Comparison of ENCODE assay signal across 1 cellular context in the genomic region with DNA sequence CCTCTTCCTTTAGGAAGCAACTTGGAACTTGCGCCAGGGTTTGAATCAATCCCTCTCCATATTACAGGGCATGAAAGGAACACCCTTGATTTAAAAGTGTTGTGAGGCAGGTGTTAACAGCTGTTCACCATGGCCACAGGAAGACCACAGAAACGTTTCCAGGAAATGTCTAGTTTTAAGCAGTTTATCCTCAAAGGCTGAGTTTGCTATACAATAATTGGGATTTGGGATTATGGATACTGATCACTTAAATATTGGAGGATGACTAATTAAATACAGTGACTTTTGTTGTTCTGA.
TF ChIP-seq lines count a peak whose summit lies in the region.

No MANE protein-coding gene starts in this region.

TF ChIP-seq in GM12878, 131 proteins besides CTCF, POLR2A, EP300 and RAD21:
- TF ChIP-seq, protein P1, sequence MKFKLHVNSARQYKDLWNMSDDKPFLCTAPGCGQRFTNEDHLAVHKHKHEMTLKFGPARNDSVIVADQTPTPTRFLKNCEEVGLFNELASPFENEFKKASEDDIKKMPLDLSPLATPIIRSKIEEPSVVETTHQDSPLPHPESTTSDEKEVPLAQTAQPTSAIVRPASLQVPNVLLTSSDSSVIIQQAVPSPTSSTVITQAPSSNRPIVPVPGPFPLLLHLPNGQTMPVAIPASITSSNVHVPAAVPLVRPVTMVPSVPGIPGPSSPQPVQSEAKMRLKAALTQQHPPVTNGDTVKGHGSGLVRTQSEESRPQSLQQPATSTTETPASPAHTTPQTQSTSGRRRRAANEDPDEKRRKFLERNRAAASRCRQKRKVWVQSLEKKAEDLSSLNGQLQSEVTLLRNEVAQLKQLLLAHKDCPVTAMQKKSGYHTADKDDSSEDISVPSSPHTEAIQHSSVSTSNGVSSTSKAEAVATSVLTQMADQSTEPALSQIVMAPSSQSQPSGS (IDR thresholded peaks at IDR 0.05; ENCODE audit: low read length): no peak
- TF ChIP-seq SUPT20H (IDR thresholded peaks at IDR 0.05; ENCODE audit: borderline replicate concordance, control insufficient read depth, low read depth, low read length): no peak
- TF ChIP-seq, protein P2, sequence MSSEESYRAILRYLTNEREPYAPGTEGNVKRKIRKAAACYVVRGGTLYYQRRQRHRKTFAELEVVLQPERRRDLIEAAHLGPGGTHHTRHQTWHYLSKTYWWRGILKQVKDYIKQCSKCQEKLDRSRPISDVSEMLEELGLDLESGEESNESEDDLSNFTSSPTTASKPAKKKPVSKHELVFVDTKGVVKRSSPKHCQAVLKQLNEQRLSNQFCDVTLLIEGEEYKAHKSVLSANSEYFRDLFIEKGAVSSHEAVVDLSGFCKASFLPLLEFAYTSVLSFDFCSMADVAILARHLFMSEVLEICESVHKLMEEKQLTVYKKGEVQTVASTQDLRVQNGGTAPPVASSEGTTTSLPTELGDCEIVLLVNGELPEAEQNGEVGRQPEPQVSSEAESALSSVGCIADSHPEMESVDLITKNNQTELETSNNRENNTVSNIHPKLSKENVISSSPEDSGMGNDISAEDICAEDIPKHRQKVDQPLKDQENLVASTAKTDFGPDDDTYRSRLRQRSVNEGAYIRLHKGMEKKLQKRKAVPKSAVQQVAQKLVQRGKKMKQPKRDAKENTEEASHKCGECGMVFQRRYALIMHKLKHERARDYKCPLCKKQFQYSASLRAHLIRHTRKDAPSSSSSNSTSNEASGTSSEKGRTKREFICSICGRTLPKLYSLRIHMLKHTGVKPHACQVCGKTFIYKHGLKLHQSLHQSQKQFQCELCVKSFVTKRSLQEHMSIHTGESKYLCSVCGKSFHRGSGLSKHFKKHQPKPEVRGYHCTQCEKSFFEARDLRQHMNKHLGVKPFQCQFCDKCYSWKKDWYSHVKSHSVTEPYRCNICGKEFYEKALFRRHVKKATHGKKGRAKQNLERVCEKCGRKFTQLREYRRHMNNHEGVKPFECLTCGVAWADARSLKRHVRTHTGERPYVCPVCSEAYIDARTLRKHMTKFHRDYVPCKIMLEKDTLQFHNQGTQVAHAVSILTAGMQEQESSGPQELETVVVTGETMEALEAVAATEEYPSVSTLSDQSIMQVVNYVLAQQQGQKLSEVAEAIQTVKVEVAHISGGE (CRISPR knock-in tag; IDR thresholded peaks at IDR 0.05): no peak
- TF ChIP-seq MEF2A (IDR thresholded peaks at IDR 0.05; ENCODE audit: insufficient read depth, low read depth, low read length): no peak
- no peak for TF ChIP-seq ZNF24 (IDR thresholded peaks at IDR 0.05)
- TF ChIP-seq BCL11A (IDR thresholded peaks at IDR 0.05; ENCODE audit: low read depth, low read length): no peak
TF ChIP-seq in GM12878: peak in this region for 0.
